Comparison of ENCODE assay signal across 10 cellular contexts in the genomic region with DNA sequence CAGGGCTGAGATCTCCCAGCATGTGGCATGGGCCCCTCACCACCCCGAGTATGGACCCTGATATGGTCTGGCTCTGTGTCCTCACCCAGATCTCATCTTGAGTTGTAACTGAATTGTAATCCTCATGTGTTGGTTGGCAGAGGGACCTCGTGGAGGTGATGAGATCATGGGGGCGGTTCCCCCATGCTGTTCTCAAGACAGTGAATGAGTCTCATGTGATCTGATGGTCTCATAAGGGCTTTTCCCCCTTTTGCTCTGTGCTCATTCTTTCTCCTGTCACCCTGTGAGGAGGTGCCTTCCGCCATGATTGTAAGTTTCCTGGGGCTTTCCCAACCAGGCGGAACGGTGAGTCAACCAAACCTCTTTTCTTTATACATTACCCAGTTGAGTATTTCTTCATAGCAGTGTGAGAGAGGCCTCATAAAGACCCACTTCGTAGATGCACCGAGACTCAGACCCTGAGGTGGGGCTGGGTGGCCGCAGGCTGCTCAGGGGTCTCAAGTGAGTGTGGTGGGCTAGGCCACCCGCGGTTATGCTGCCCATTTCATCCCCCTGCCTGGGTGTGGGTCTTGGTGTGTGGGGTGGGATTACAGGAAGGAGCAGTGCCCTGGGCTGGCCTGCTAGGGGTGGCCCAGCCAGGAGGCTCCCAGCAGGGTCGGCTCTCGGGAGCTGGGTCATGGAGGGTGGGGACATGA. TPM values are rescaled to one million over a fixed set of nuclear protein-coding genes. Genes with fewer than 3 reads are reported as not detected.
DNase-seq lines count a peak whose midpoint lies in the region; ATAC-seq, FAIRE-seq and TF ChIP-seq lines count a peak whose summit lies in the region.
"Had no signal": no experiment of that assay in that cellular context is flagged by ENCODE, and none has a peak within 500 bp of the region (broad histone marks: within the 10 kb centered on the region; RNA-seq: fewer than 3 reads in every experiment).

No MANE protein-coding gene starts in this region.

- peak; percentile 80 for ATAC-seq in GM19463 (IDR thresholded peaks at IDR 0.05; ENCODE audit: unreplicated experiment)
- ATAC-seq in activated CD8-positive, alpha-beta memory T cell treated with anti-CD3 and anti-CD28 coated beads, Interleukin-2, amount 10 ng/mL, durations not matched to agents 7 days and 5 days: peak; percentile 84

- peaks cover 2% of the 10 kb centered on the region for H3K36me3 Mint-ChIP-seq in activated CD8-positive, alpha-beta memory T cell treated with anti-CD3 and anti-CD28 coated beads, Interleukin-2, amount 10 ng/mL, durations not matched to agents 7 days and 5 days
- no peaks in the 10 kb centered on the region for H3K36me3 Mint-ChIP-seq in progenitor cell of endocrine pancreas (ENCODE audit: insufficient read depth)

- no peak overlapping the region for H3K4me3 Mint-ChIP-seq in activated CD8-positive, alpha-beta memory T cell treated with anti-CD3 and anti-CD28 coated beads, Interleukin-2, amount 10 ng/mL, durations not matched to agents 7 days and 5 days
- H3K4me3 Mint-ChIP-seq in progenitor cell of endocrine pancreas (ENCODE audit: low read depth): no peak overlapping the region

- H3K4me3 ChIP-seq in keratinocyte (ENCODE audit: control insufficient read depth in 2 of 3, extremely low read depth in 1 of 3, insufficient read depth in 2 of 3, low read depth in 1 of 3, low read length in 3 of 3): no peak overlapping the region

- FAIRE-seq in keratinocyte (lab: Jason Lieb, UNC): peak; percentile 86

- peaks cover 24% of the 10 kb centered on the region for H3K4me1 Mint-ChIP-seq in activated CD8-positive, alpha-beta memory T cell treated with anti-CD3 and anti-CD28 coated beads, Interleukin-2, amount 10 ng/mL, durations not matched to agents 7 days and 5 days
- H3K4me1 Mint-ChIP-seq in progenitor cell of endocrine pancreas (ENCODE audit: low read depth): peaks cover 2% of the 10 kb centered on the region

- peak overlapping the region; percentile 48 for H3K27ac ChIP-seq in keratinocyte (ENCODE audit: control insufficient read depth, insufficient read depth, low read length)

- H3K27me3 ChIP-seq in keratinocyte (ENCODE audit: control insufficient read depth, extremely low read depth, insufficient read depth, low read length): peaks cover 10% of the 10 kb centered on the region

- no peaks in the 10 kb centered on the region for H3K36me3 ChIP-seq in keratinocyte (ENCODE audit: control insufficient read depth in 2 of 2, extremely low read depth in 1 of 2, insufficient read depth in 2 of 2, low read length in 2 of 2)

- peak overlapping the region; percentile 74 for H3K27ac Mint-ChIP-seq in activated CD8-positive, alpha-beta memory T cell treated with anti-CD3 and anti-CD28 coated beads, Interleukin-2, amount 10 ng/mL, durations not matched to agents 7 days and 5 days
- no peak overlapping the region for H3K27ac Mint-ChIP-seq in progenitor cell of endocrine pancreas

- H3K4me1 ChIP-seq in keratinocyte (ENCODE audit: control insufficient read depth, extremely low read depth, insufficient read depth, low read length): peaks cover 20% of the 10 kb centered on the region

- H2AFZ ChIP-seq in keratinocyte (ENCODE audit: control insufficient read depth, low read length): peak overlapping the region; percentile 74

- peak overlapping the region; percentile 28 for H3K9ac ChIP-seq in keratinocyte (ENCODE audit: control insufficient read depth, extremely low read depth, insufficient read depth, low read length)

- H4K20me1 ChIP-seq in keratinocyte (ENCODE audit: control insufficient read depth, extremely low read depth, insufficient read depth, low read length): no peaks in the 10 kb centered on the region

- H3K9me3 ChIP-seq in keratinocyte (ENCODE audit: control insufficient read depth, low read depth, low read length): no peaks in the 10 kb centered on the region

- H3K9me3 Mint-ChIP-seq in activated CD8-positive, alpha-beta memory T cell treated with anti-CD3 and anti-CD28 coated beads, Interleukin-2, amount 10 ng/mL, durations not matched to agents 7 days and 5 days (ENCODE audit: low read depth): no peaks in the 10 kb centered on the region
- H3K9me3 Mint-ChIP-seq in progenitor cell of endocrine pancreas (ENCODE audit: low read depth): no peaks in the 10 kb centered on the region

- no peaks in the 10 kb centered on the region for H3K79me2 ChIP-seq in keratinocyte (ENCODE audit: control insufficient read depth, insufficient read depth, low read length)

- CTCF ChIA-PET in activated CD8-positive, alpha-beta memory T cell treated with anti-CD3 and anti-CD28 coated beads, Interleukin-2, amount 10 ng/mL, durations not matched to agents 7 days and 5 days (lab: Charles Lee): interaction anchor here (1.0 to 2.3 kb wide), 5 partner anchors 115 to 306 kb away, joined by 3 to 18 read pairs (median 7); no protein-coding TSS in a partner anchor

- dilution Hi-C loops in keratinocyte (cut with MboI; ENCODE audit: extremely low pct_ligation_motif_present, low sequenced_read_pairs): no loop called here

- no peaks in the 10 kb centered on the region for H3K9me1 ChIP-seq in keratinocyte (ENCODE audit: control insufficient read depth, extremely low read depth, insufficient read depth, low read length)

- H3K27me3 Mint-ChIP-seq in activated CD8-positive, alpha-beta memory T cell treated with anti-CD3 and anti-CD28 coated beads, Interleukin-2, amount 10 ng/mL, durations not matched to agents 7 days and 5 days: no peaks in the 10 kb centered on the region
- peaks cover 24% of the 10 kb centered on the region for H3K27me3 Mint-ChIP-seq in progenitor cell of endocrine pancreas

- peak overlapping the region; percentile 10 for H3K4me2 ChIP-seq in keratinocyte (ENCODE audit: control insufficient read depth, extremely low read depth, insufficient read depth, low read depth, low read length)

- DNase-seq in A172 (ENCODE audit: low spot score) (peak; percentile 96), HS-5 (ENCODE audit: low read depth) (peak; percentile 54), keratinocyte (ENCODE audit: low read depth, low spot score) (no peak), progenitor cell of endocrine pancreas (ENCODE audit: low spot score, unreplicated experiment) (no peak), NCI-H1436 treated with DMSO at 0.1 percent for 48 hours (lab: John Stamatoyannopoulos, UW) (no peak), cerebellum (ENCODE audit: low spot score) (no peak)
- DNase-seq in activated CD8-positive, alpha-beta memory T cell treated with anti-CD3 and anti-CD28 coated beads, Interleukin-2, amount 10 ng/mL, durations not matched to agents 7 days and 5 days: peak; percentile 83
- DNase-seq: DND-41 had no signal

- TF ChIP-seq CTCF in keratinocyte (optimal IDR thresholded peaks at IDR 0.05 in 1 of 3, IDR thresholded peaks at IDR 0.05 in 1 of 3, conservative IDR thresholded peaks at IDR 0.05 in 1 of 3; ENCODE audit: extremely low read depth in 1 of 3, insufficient read depth in 2 of 3, low read length in 3 of 3) (no peak), progenitor cell of endocrine pancreas (IDR thresholded peaks at IDR 0.05; ENCODE audit: unreplicated experiment) (no peak)

RNA-seq across cellular contexts. Expression of gene GATA5, which starts 26.2 kb away (rescaled TPM):
- total RNA-seq in A172 (2014; rRNA removed; shearing (Covaris generic)): 4.7 and 5.5 TPM in 2 replicates
- not detected for total RNA-seq in activated CD8-positive, alpha-beta memory T cell treated with anti-CD3 and anti-CD28 coated beads, Interleukin-2, amount 10 ng/mL, durations not matched to agents 7 days and 5 days
- not detected in 3 replicates for polyA plus RNA-seq in keratinocyte
- polyA plus RNA-seq in keratinocyte (2011; ENCODE audit: low read depth): not detected
- not detected in 2 replicates for polyA plus RNA-seq in keratinocyte (2011; cell fraction: cytosol; rRNA removed)
- polyA plus RNA-seq in keratinocyte (2011; cell fraction: nucleus; rRNA removed): not detected in 2 replicates
- polyA plus RNA-seq in keratinocyte (2012; ENCODE audit: low replicate concordance): not detected in 2 replicates
- polyA minus RNA-seq in keratinocyte: not detected in 3 replicates
- not detected for polyA minus RNA-seq in keratinocyte (2011; cell fraction: cytosol; rRNA and poly(A)+ RNA removed)
- polyA minus RNA-seq in keratinocyte (2011; cell fraction: nucleus; rRNA and poly(A)+ RNA removed): not detected in 2 replicates
- total RNA-seq in progenitor cell of endocrine pancreas: 3.8 and 4.8 TPM in 2 replicates
- total RNA-seq in cerebellum: not detected
- total RNA-seq: dermis microvascular lymphatic vessel endothelial cell had no signal

Comparison
In these comparisons a context has a peak if more than half of its experiments do, and no peak if none do; other contexts are left out.
1. DNase-seq: peak in A172 (single experiment), HS-5 (single experiment) and activated CD8-positive, alpha-beta memory T cell treated with anti-CD3 and anti-CD28 coated beads, Interleukin-2, amount 10 ng/mL, durations not matched to agents 7 days and 5 days (single experiment); none in keratinocyte (single experiment), progenitor cell of endocrine pancreas (single experiment), NCI-H1436 treated with DMSO at 0.1 percent for 48 hours (single experiment) and cerebellum (single experiment).